25 cellular contexts compared by ENCODE assay signal in genomic region chr18:78794031-78794430, GRCh38.
"Had no signal": no experiment of that assay in that cellular context is flagged by ENCODE, and none has a peak within 500 bp of the region (broad histone marks: within the 10 kb centered on the region; RNA-seq: fewer than 3 reads in every experiment).

No MANE protein-coding gene starts in this region.

- H3K27me3 ChIP-seq: adrenal gland, body of pancreas, colonic mucosa, gastrocnemius medialis, right lobe of liver, upper lobe of left lung had no signal

- H3K36me3 ChIP-seq: adrenal gland, colonic mucosa, gastrocnemius medialis, left ventricle myocardium inferior, right lobe of liver, upper lobe of left lung had no signal

- H3K4me3 ChIP-seq: adrenal gland, body of pancreas, colonic mucosa, gastrocnemius medialis, left ventricle myocardium inferior, lung, mucosa of descending colon, right lobe of liver, skin epidermis, upper lobe of left lung had no signal

- H3K4me1 ChIP-seq: adrenal gland, body of pancreas, colonic mucosa, gastrocnemius medialis, left ventricle myocardium inferior, right lobe of liver, upper lobe of left lung had no signal

- DNase-seq: activated CD4-positive, alpha-beta T cell treated with anti-CD3 and anti-CD28 coated beads for 4 hours; activated CD4-positive, alpha-beta T cell treated with anti-CD3 and anti-CD28 coated beads, Interleukin-2, amount 50 U/mL, for 4 hours; activated naive CD4-positive, alpha-beta T cell treated with anti-CD3 and anti-CD28 coated beads for 36 hours; activated naive CD8-positive, alpha-beta T cell treated with anti-CD3 and anti-CD28 coated beads for 36 hours; activated T-cell treated with anti-CD3 and anti-CD28 coated beads for 4 hours; activated T-cell treated with anti-CD3 and anti-CD28 coated beads, Interleukin-2, amount 50 U/mL, for 72 hours; adrenal gland; body of pancreas; cerebellar nuclear complex; colonic mucosa; effector CD8-positive, alpha-beta T cell; gastrocnemius medialis; glutamatergic neuron; left ventricle myocardium inferior; mucosa of descending colon; right lobe of liver; stimulated activated CD4-positive, alpha-beta T cell treated with anti-CD3 and anti-CD28 coated beads, Interleukin-4, amount 100 ng/mL, for 4 hours; stimulated activated CD8-positive, alpha-beta memory T cell treated with anti-CD3 and anti-CD28 coated beads, Interleukin-4, amount 100 ng/mL, for 48 hours; stimulated activated naive CD8-positive, alpha-beta T cell treated with anti-CD3 and anti-CD28 coated beads, Interleukin-15, amount 100 ng/mL, for 72 hours; substantia nigra; upper lobe of left lung had no signal

- H3K27ac ChIP-seq: adrenal gland, body of pancreas, colonic mucosa, gastrocnemius medialis, left ventricle myocardium inferior, right lobe of liver, skin epidermis, upper lobe of left lung had no signal

- FAIRE-seq: islet of Langerhans had no signal

- H3K9me3 ChIP-seq: adrenal gland, body of pancreas, colonic mucosa, gastrocnemius medialis, left ventricle myocardium inferior, mucosa of descending colon, right lobe of liver, upper lobe of left lung had no signal

- ATAC-seq: activated T-cell treated with anti-CD3 and anti-CD28 coated beads, Interleukin-2, amount 50 U/mL, for 72 hours; body of pancreas; gastrocnemius medialis; mucosa of descending colon; right lobe of liver; stimulated activated memory B cell treated with anti-CD40 and anti-IgM and Interleukin-4, amounts not matched to agents 10 μg/mL and 1 μg/mL and 100 μg/mL, for 72 hours; stimulated activated naive CD8-positive, alpha-beta T cell treated with anti-CD3 and anti-CD28 coated beads, Interleukin-15, amount 100 ng/mL, for 72 hours had no signal
